15 cellular contexts compared by ENCODE assay signal in the genomic region with DNA sequence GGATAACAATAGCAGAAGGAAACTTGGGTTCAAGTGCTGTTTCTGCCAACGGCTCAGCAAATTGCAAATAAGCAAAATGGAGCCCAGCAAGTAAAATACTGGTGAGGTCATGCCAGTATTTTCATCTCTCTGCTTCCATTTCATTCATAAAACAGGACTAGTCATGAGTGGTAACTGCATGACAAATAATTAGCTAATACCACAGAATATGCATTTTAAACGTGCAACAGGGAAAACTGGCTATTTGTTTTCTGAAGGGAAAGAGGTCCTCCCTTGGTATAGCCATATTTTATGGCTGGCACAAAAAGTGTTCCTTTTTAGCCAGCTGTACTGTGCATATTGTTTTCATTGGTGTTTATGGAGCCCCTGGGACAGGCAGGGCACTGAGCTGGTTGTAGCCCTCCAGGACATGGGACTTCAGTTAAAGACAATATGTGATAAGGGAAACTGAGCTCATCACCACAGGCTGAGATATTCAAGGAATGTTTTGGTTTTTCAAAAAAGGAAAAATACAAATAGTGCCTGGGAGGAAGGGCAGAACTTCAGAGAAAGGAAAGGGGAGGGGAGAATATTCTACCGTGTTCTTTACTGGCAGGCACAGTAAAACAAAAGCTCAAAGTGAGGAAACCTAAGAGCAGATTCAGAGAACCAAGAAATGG. TPM values are rescaled to one million over a fixed set of nuclear protein-coding genes. Genes with fewer than 3 reads are reported as not detected.
A peak's percentile ranks its signal among the peaks of the same experiment; 100 is the strongest.
DNase-seq lines count a peak whose midpoint lies in the region; ATAC-seq and TF ChIP-seq lines count a peak whose summit lies in the region.
"Had no signal": no experiment of that assay in that cellular context is flagged by ENCODE, and none has a peak within 500 bp of the region (broad histone marks: within the 10 kb centered on the region; RNA-seq: fewer than 3 reads in every experiment).

No MANE protein-coding gene starts in this region.

- POLR2A ChIA-PET in MCF 10A (lab: Yijun Ruan, JAX), result interaction anchor here (1.1 kb wide), 2 partner anchors 18 to 28 kb away, joined by 3 read pairs; no protein-coding TSS in a partner anchor
- POLR2A ChIA-PET in activated CD8-positive, alpha-beta T cell treated with anti-CD3 and anti-CD28 coated beads for 36 hours (lab: Charles Lee), result interaction anchor here (0.6 to 2.9 kb wide), 3 partner anchors 8 to 60 kb away, joined by 3 to 9 read pairs (median 3); no protein-coding TSS in a partner anchor

- dilution Hi-C loops in mammary epithelial cell (cut with HindIII; ENCODE audit: low sequenced_read_pairs), result no loop called here

- H3K4me3 ChIP-seq in mammary epithelial cell (replicated peaks in 1 of 3; ENCODE audit: insufficient read depth in 1 of 3, low read depth in 2 of 3, low read length in 3 of 3) (no peak overlapping the region), fibroblast of pulmonary artery (replicated peaks; ENCODE audit: low read depth, low read length) (no peak overlapping the region), thoracic aorta (no peak overlapping the region)
- H3K4me3 ChIP-seq: esophagus muscularis mucosa, left lung, MG63 had no signal

- no peaks in the 10 kb centered on the region for H3K79me2 ChIP-seq in mammary epithelial cell (ENCODE audit: insufficient read depth, low read length)

- in situ Hi-C loops in mammary epithelial cell (cut with MboI; ENCODE audit: low sequenced_read_pairs in 2 of 2), result no loop called here

- H3K36me3 ChIP-seq in mammary epithelial cell (ENCODE audit: insufficient read depth, low read length) (no peaks in the 10 kb centered on the region), thoracic aorta (no peaks in the 10 kb centered on the region)
- H3K36me3 ChIP-seq: esophagus muscularis mucosa, left lung, MG63 had no signal

- 40% methylated on average over 3 of the region's 3 CpGs for WGBS in mammary epithelial cell (ENCODE audit: low coverage, missing lambda C conversion rate)

- no TSS peak for BruUV-seq in MCF 10A (replicated peaks; lab: Mats Ljungman, UMichigan)
- no TSS peak for BruUV-seq in mammary epithelial cell (replicated peaks; lab: Mats Ljungman, UMichigan)

- H3K27me3 Mint-ChIP-seq in MCF 10A (ENCODE audit: insufficient read depth, unreplicated experiment), result no peaks in the 10 kb centered on the region
- no peaks in the 10 kb centered on the region for H3K27me3 Mint-ChIP-seq in activated CD8-positive, alpha-beta T cell treated with anti-CD3 and anti-CD28 coated beads for 36 hours

- H3K27ac Mint-ChIP-seq in MCF 10A (ENCODE audit: low read depth, unreplicated experiment), result peak overlapping the region; percentile 83
- H3K27ac Mint-ChIP-seq in activated CD8-positive, alpha-beta T cell treated with anti-CD3 and anti-CD28 coated beads for 36 hours, result peak overlapping the region; percentile 94

- no peak overlapping the region for H2AFZ ChIP-seq in mammary epithelial cell (ENCODE audit: low read depth, low read length)

- no peaks in the 10 kb centered on the region for H4K20me1 ChIP-seq in mammary epithelial cell (ENCODE audit: insufficient read depth, low read length)

- H3K27me3 ChIP-seq in mammary epithelial cell (ENCODE audit: insufficient read depth, low read length), result no peaks in the 10 kb centered on the region
- H3K27me3 ChIP-seq in thoracic aorta (replicated peaks; ENCODE audit: insufficient read depth), result no peaks in the 10 kb centered on the region
- H3K27me3 ChIP-seq: esophagus muscularis mucosa, left lung, MG63 had no signal

- H3K27ac ChIP-seq in mammary epithelial cell (ENCODE audit: insufficient read depth, low read depth, low read length), result no peak overlapping the region
- peak overlapping the region; percentile 35 to 36 for H3K27ac ChIP-seq in thoracic aorta
- H3K27ac ChIP-seq: esophagus muscularis mucosa had no signal

- intact Hi-C loops in MCF 10A (cut with micrococcal nuclease), result no loop called here
- intact Hi-C loops in mammary epithelial cell (cut with micrococcal nuclease), result no loop called here
- intact Hi-C loops in activated CD8-positive, alpha-beta T cell treated with anti-CD3 and anti-CD28 coated beads for 36 hours (cut with micrococcal nuclease), result no loop called here

- H3K4me1 Mint-ChIP-seq in MCF 10A (ENCODE audit: insufficient read depth, unreplicated experiment), result peaks cover 22% of the 10 kb centered on the region
- H3K4me1 Mint-ChIP-seq in activated CD8-positive, alpha-beta T cell treated with anti-CD3 and anti-CD28 coated beads for 36 hours (ENCODE audit: low read depth), result peaks cover 69% of the 10 kb centered on the region

- CTCF ChIA-PET in MCF 10A (lab: Yijun Ruan, JAX) (no interaction called here), mammary epithelial cell (lab: Charles Lee; ENCODE audit: low non-redundant PET) (no interaction called here)
- CTCF ChIA-PET in activated CD8-positive, alpha-beta T cell treated with anti-CD3 and anti-CD28 coated beads for 36 hours (lab: Charles Lee), result no interaction called here

- H3K4me3 Mint-ChIP-seq in MCF 10A (ENCODE audit: unreplicated experiment), result peak overlapping the region; percentile 16
- H3K4me3 Mint-ChIP-seq in activated CD8-positive, alpha-beta T cell treated with anti-CD3 and anti-CD28 coated beads for 36 hours, result no peak overlapping the region

- H3K4me1 ChIP-seq in mammary epithelial cell (ENCODE audit: insufficient read depth, low read length) (no peaks in the 10 kb centered on the region), thoracic aorta (ENCODE audit: control insufficient read depth in 1 of 2, low read depth in 2 of 2) (peaks cover 20 to 23% of the 10 kb centered on the region in 2 donors)
- H3K4me1 ChIP-seq: esophagus muscularis mucosa had no signal

- ATAC-seq in activated CD8-positive, alpha-beta T cell treated with anti-CD3 and anti-CD28 coated beads for 36 hours, result no peak
- ATAC-seq in thoracic aorta (ENCODE audit: insufficient number of reproducible peaks, low FRiP score, low read depth), result no peak
- ATAC-seq: left lung had no signal

- DNase-seq in MCF 10A (ENCODE audit: unreplicated experiment) (no peak), mammary epithelial cell (no peak), fibroblast of pulmonary artery (ENCODE audit: low read depth) (peak; percentile 31), thoracic aorta (ENCODE audit: low spot score) (no peak), RPMI8226 (no peak), mucosa of gallbladder (ENCODE audit: low spot score) (no peak)
- DNase-seq in activated CD8-positive, alpha-beta T cell treated with anti-CD3 and anti-CD28 coated beads for 36 hours, result no peak
- DNase-seq in stimulated activated CD4-positive, alpha-beta T cell treated with anti-CD3 and anti-CD28 coated beads, Interleukin-15, amount 100 ng/mL, for 24 hours, result no peak
- DNase-seq: activated gamma-delta T cell treated with Interleukin-2 at 50 U/mL for 16 hours, COR-L47, left lung, MG63, NCI-H69, T-helper 9 cell had no signal

- H3K9me3 Mint-ChIP-seq in MCF 10A (ENCODE audit: unreplicated experiment), result no peaks in the 10 kb centered on the region
- peaks cover 4% of the 10 kb centered on the region for H3K9me3 Mint-ChIP-seq in activated CD8-positive, alpha-beta T cell treated with anti-CD3 and anti-CD28 coated beads for 36 hours

- no peaks in the 10 kb centered on the region for H3K9me3 ChIP-seq in mammary epithelial cell (replicated peaks; ENCODE audit: insufficient read depth, low read length)
- no peaks in the 10 kb centered on the region for H3K9me3 ChIP-seq in thoracic aorta
- H3K9me3 ChIP-seq: esophagus muscularis mucosa, left lung, MG63 had no signal

- no peak overlapping the region for H3K4me2 ChIP-seq in mammary epithelial cell (ENCODE audit: insufficient read depth, low read depth, low read length)

- H3K36me3 Mint-ChIP-seq in MCF 10A (ENCODE audit: insufficient read depth, unreplicated experiment), result no peaks in the 10 kb centered on the region
- H3K36me3 Mint-ChIP-seq in activated CD8-positive, alpha-beta T cell treated with anti-CD3 and anti-CD28 coated beads for 36 hours (ENCODE audit: low read depth), result peaks cover 28% of the 10 kb centered on the region

- TF ChIP-seq CTCF in MCF 10A (IDR thresholded peaks at IDR 0.05; ENCODE audit: unreplicated experiment), result no peak
- no peak for TF ChIP-seq CTCF in mammary epithelial cell (conservative IDR thresholded peaks at IDR 0.05 in 1 of 2, IDR thresholded peaks at IDR 0.05 in 1 of 2; ENCODE audit: extremely low read depth in 1 of 2, insufficient read depth in 1 of 2, low read depth in 1 of 2, low read length in 2 of 2)
- TF ChIP-seq CTCF in activated CD8-positive, alpha-beta T cell treated with anti-CD3 and anti-CD28 coated beads for 36 hours (IDR thresholded peaks at IDR 0.05), result no peak
- no peak for TF ChIP-seq CTCF in fibroblast of pulmonary artery (IDR thresholded peaks at IDR 0.05; ENCODE audit: low read length, missing control alignments)
- no peak for TF ChIP-seq CTCF in thoracic aorta (IDR thresholded peaks at IDR 0.05)

- H3K9ac ChIP-seq in mammary epithelial cell (ENCODE audit: insufficient read depth, low read length), result no peak overlapping the region

RNA-seq across cellular contexts. Expression of a gene that starts 26.1 kb away (rescaled TPM):
- total RNA-seq in MCF 10A (2022) (25.8 and 27.1 TPM in 2 replicates), mammary epithelial cell (10 to 100 TPM in 1 of 2 donors, 1 to 10 TPM in 1; 4.6 to 17.0 TPM), thoracic aorta (100 to 1,000 TPM; 141 to 150 TPM), mucosa of gallbladder (63.0 TPM)
- polyA plus RNA-seq in mammary epithelial cell, result 4.0 TPM
- polyA minus RNA-seq in mammary epithelial cell, result 18.6 TPM
- total RNA-seq in activated CD8-positive, alpha-beta T cell treated with anti-CD3 and anti-CD28 coated beads for 36 hours, result 10 to 100 TPM; 83.4 to 85.0 TPM
